ENCODE assay signal across 28 cellular contexts in genomic region chr1:64129708-64130107, GRCh38.
"Had no signal": no experiment of that assay in that cellular context is flagged by ENCODE, and none has a peak within 500 bp of the region (broad histone marks: within the 10 kb centered on the region; RNA-seq: fewer than 3 reads in every experiment).

No MANE protein-coding gene starts in this region.

- H3K27ac Mint-ChIP-seq: mesothelial cell of epicardium; naive thymus-derived CD8-positive, alpha-beta T cell; progenitor cell of endocrine pancreas had no signal

- ATAC-seq: left cardiac atrium; left lung; naive thymus-derived CD8-positive, alpha-beta T cell; right lobe of liver had no signal

- H3K9me3 Mint-ChIP-seq: mesothelial cell of epicardium; naive thymus-derived CD8-positive, alpha-beta T cell had no signal

- H3K4me1 Mint-ChIP-seq: naive thymus-derived CD8-positive, alpha-beta T cell had no signal

- H3K36me3 ChIP-seq: colonic mucosa, esophagus muscularis mucosa, gastrocnemius medialis, left lung, neutrophil, right lobe of liver, stomach, tibial nerve, upper lobe of left lung had no signal

- DNase-seq: colonic mucosa; dermis blood vessel endothelial cell; effector memory CD4-positive, alpha-beta T cell; foreskin fibroblast; gastrocnemius medialis; head of caudate nucleus; left cardiac atrium; left lung; mesenchymal stem cell; naive thymus-derived CD8-positive, alpha-beta T cell; right lobe of liver; stimulated activated CD4-positive, alpha-beta T cell treated with anti-CD3 and anti-CD28 coated beads, Interleukin-12 subunit alpha, Interleukin-12 subunit beta, amount 100 ng/mL, for 4 hours; stimulated activated CD4-positive, alpha-beta T cell treated with anti-CD3 and anti-CD28 coated beads, Interleukin-1b, Interleukin-23, amount 100 ng/mL, for 48 hours; stimulated activated CD4-positive, alpha-beta T cell treated with anti-CD3 and anti-CD28 coated beads, Interleukin-4, amount 100 ng/mL, for 1 hour; stimulated activated CD8-positive, alpha-beta memory T cell treated with anti-CD3 and anti-CD28 coated beads, Interleukin-4, amount 100 ng/mL, for 48 hours; stimulated activated naive CD4-positive, alpha-beta T cell treated with Interleukin-2 at 50 U/mL for 16 hours; stomach; substantia nigra; testis; upper lobe of left lung had no signal

- H3K27me3 Mint-ChIP-seq: progenitor cell of endocrine pancreas had no signal

- H3K27me3 ChIP-seq: colonic mucosa, esophagus muscularis mucosa, gastrocnemius medialis, hepatocyte, left lung, right lobe of liver, stomach, testis, tibial nerve, upper lobe of left lung had no signal

- H3K9me3 ChIP-seq: colonic mucosa, esophagus muscularis mucosa, gastrocnemius medialis, left lung, neutrophil, right lobe of liver, stomach, testis, tibial nerve, upper lobe of left lung had no signal

- H3K4me1 ChIP-seq: colonic mucosa, left lung, parathyroid adenoma, right lobe of liver, stomach, testis, upper lobe of left lung had no signal

- H3K4me3 Mint-ChIP-seq: mesothelial cell of epicardium; naive thymus-derived CD8-positive, alpha-beta T cell had no signal

- H3K4me3 ChIP-seq: colonic mucosa, esophagus muscularis mucosa, gastrocnemius medialis, hepatocyte, left lung, right lobe of liver, smooth muscle cell, stomach, testis, tibial nerve, upper lobe of left lung had no signal

- H3K36me3 Mint-ChIP-seq: naive thymus-derived CD8-positive, alpha-beta T cell had no signal

- H3K27ac ChIP-seq: colonic mucosa, esophagus muscularis mucosa, gastrocnemius medialis, hepatocyte, left lung, neutrophil, parathyroid adenoma, right lobe of liver, stomach, testis, tibial nerve, upper lobe of left lung had no signal
